In the genomic region with DNA sequence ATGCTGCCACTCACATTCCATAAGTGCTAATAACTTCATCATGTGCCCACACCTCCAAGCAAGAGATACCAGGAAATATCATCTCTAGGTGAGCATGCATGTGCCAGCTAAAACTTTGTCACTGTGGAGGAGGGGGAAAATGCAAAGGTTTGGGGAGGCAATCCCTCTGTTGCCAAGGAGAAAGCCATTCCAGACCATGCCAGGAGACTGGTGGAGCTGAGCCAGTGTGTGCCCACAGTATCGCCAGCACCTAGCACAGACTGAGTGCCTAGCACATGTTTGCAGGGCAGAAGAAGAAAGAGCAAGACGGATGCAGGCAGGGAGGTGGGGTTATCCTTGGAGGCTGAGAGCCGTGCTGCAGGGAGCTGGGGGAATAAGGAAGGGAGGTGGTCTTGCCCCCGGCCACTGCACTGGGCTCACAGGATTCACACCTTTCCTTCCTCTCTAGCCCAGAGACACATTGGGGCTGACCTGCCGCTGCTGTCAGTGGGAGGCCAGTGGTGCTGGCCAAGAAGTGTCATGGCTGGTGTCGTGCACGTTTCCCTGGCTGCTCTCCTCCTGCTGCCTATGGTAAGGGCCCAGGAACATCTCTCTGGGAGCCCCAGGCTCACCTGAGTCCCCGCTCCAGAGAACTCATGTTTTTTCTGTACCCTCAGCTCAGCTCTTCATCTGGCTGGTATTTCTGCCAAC, we compare ENCODE assay signal across 2 cellular contexts.
TF ChIP-seq lines count a peak whose summit lies in the region.

No MANE protein-coding gene starts in this region.

TF ChIP-seq in IMR-90, 13 proteins besides CTCF, POLR2A, EP300 and RAD21 (continued from another document):
- no peak for TF ChIP-seq NFE2L2 (IDR thresholded peaks at IDR 0.05; ENCODE audit: low read depth, low read length)
- TF ChIP-seq CEBPB (IDR thresholded peaks at IDR 0.05; ENCODE audit: low read depth, low read length): no peak
- no peak for TF ChIP-seq BHLHE40 (IDR thresholded peaks at IDR 0.05; ENCODE audit: low read depth, low read length)
- no peak for TF ChIP-seq FOS (IDR thresholded peaks at IDR 0.05; ENCODE audit: low read depth, low read length)
- no peak for TF ChIP-seq RFX5 (IDR thresholded peaks at IDR 0.05; ENCODE audit: low read depth, low read length)
- no peak for TF ChIP-seq MXI1 (IDR thresholded peaks at IDR 0.05; ENCODE audit: borderline replicate concordance, low read depth, low read length)
- TF ChIP-seq MAZ (IDR thresholded peaks at IDR 0.05; ENCODE audit: borderline replicate concordance, low read depth, low read length): no peak
- no peak for TF ChIP-seq CHD1 (IDR thresholded peaks at IDR 0.05; ENCODE audit: low read depth, low read length)
- TF ChIP-seq, protein P1, sequence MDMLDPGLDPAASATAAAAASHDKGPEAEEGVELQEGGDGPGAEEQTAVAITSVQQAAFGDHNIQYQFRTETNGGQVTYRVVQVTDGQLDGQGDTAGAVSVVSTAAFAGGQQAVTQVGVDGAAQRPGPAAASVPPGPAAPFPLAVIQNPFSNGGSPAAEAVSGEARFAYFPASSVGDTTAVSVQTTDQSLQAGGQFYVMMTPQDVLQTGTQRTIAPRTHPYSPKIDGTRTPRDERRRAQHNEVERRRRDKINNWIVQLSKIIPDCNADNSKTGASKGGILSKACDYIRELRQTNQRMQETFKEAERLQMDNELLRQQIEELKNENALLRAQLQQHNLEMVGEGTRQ (IDR thresholded peaks at IDR 0.05; ENCODE audit: low read depth, low read length): no peak
- TF ChIP-seq, protein P2, sequence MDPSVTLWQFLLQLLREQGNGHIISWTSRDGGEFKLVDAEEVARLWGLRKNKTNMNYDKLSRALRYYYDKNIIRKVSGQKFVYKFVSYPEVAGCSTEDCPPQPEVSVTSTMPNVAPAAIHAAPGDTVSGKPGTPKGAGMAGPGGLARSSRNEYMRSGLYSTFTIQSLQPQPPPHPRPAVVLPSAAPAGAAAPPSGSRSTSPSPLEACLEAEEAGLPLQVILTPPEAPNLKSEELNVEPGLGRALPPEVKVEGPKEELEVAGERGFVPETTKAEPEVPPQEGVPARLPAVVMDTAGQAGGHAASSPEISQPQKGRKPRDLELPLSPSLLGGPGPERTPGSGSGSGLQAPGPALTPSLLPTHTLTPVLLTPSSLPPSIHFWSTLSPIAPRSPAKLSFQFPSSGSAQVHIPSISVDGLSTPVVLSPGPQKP (IDR thresholded peaks at IDR 0.05; ENCODE audit: borderline replicate concordance, low read depth, low read length): no peak

TF ChIP-seq in GM12891, 5 proteins besides CTCF, POLR2A, EP300 and RAD21 (continued from another document):
- no peak for TF ChIP-seq SPI1 (IDR thresholded peaks at IDR 0.05; ENCODE audit: low read depth, low read length)
